In the genomic region with DNA sequence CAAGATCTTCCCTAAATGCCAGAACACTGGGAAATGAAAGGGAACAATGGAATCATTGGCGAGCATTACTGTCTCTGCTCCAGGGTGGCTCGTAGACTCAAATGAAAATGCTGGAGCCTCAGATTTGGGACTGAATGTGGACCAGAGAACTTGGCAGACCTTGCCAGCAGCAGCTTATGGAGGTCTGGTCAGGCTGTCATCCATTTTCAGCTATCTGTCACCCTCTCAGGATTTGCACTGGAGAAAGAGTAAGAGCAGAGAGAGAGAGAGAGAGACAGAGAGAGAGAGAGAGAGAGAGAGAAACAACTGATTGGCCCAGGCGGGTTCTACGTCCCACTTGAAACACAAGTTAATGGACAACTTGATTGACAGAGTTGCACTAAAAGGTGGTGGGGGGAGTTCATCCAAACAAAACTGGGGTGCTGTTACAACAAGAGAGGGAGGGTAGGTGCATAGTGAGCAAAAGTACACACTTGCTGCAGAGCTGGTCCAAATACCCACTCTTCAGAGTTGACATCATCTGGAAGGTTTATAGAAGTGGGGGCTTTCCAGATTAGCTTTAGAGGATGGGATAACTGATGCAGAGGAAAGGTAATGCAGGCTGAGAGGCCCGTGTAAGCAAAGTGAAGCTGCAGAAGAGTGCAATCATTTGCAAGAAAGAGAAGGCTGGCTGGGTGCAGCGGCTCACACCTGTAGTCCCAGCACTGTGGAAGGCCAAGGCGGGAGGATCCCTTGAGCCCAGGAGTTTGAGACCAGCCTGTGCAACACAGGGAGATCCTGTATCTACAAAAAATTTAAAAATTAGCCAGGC, we compare ENCODE assay signal across 1 cellular context.
TF ChIP-seq lines count a peak whose summit lies in the region.

No MANE protein-coding gene starts in this region.

TF ChIP-seq in HepG2, 621 proteins besides CTCF, POLR2A, EP300 and RAD21 (continued from another document and continues in another):
- TF ChIP-seq, protein P1, sequence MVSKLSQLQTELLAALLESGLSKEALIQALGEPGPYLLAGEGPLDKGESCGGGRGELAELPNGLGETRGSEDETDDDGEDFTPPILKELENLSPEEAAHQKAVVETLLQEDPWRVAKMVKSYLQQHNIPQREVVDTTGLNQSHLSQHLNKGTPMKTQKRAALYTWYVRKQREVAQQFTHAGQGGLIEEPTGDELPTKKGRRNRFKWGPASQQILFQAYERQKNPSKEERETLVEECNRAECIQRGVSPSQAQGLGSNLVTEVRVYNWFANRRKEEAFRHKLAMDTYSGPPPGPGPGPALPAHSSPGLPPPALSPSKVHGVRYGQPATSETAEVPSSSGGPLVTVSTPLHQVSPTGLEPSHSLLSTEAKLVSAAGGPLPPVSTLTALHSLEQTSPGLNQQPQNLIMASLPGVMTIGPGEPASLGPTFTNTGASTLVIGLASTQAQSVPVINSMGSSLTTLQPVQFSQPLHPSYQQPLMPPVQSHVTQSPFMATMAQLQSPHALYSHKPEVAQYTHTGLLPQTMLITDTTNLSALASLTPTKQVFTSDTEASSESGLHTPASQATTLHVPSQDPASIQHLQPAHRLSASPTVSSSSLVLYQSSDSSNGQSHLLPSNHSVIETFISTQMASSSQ (IDR thresholded peaks at IDR 0.05; ENCODE audit: low read depth), result peak; percentile 75
- TF ChIP-seq, protein P1 (CRISPR knock-in tag; IDR thresholded peaks at IDR 0.05; ENCODE audit: borderline replicate concordance), result peak; percentile 56; the same call in 1 of the 2 replicates
- TF ChIP-seq KMT2B (CRISPR knock-in tag; IDR thresholded peaks at IDR 0.05) (peak; percentile 30; the same call in 1 of the 2 replicates), RFXAP (CRISPR knock-in tag; IDR thresholded peaks at IDR 0.05; ENCODE audit: borderline replicate concordance) (peak; percentile 38; the same call in 1 of the 2 replicates), SIN3B (IDR thresholded peaks at IDR 0.05; ENCODE audit: low read length) (no peak), NONO (IDR thresholded peaks at IDR 0.05) (no peak), NONO (CRISPR knock-in tag; conservative IDR thresholded peaks at IDR 0.05) (no peak), ZBTB20 (CRISPR knock-in tag; IDR thresholded peaks at IDR 0.05; ENCODE audit: borderline replicate concordance, low read depth) (no peak), KLF11 (CRISPR knock-in tag; IDR thresholded peaks at IDR 0.05) (no peak), ZNF484 (CRISPR knock-in tag; IDR thresholded peaks at IDR 0.05; ENCODE audit: borderline replicate concordance, low read depth) (no peak), HMG20B (CRISPR knock-in tag; conservative IDR thresholded peaks at IDR 0.05) (peak; percentile 3; the same call in 1 of the 2 replicates), MYNN (CRISPR knock-in tag; IDR thresholded peaks at IDR 0.05; ENCODE audit: low read depth) (no peak), NFYC (CRISPR knock-in tag; IDR thresholded peaks at IDR 0.05) (peak; percentile 62), RFX1 (IDR thresholded peaks at IDR 0.05) (no peak), KDM5A (IDR thresholded peaks at IDR 0.05; ENCODE audit: borderline replicate concordance, low read length) (no peak), ZNF792 (CRISPR knock-in tag; IDR thresholded peaks at IDR 0.05) (peak; percentile 47; the same call in 1 of the 2 replicates), PHF8 (CRISPR knock-in tag; IDR thresholded peaks at IDR 0.05) (0 out of 2 replicates have a peak, but pooled peaks have one; percentile 19), HDAC2 (CRISPR knock-in tag; IDR thresholded peaks at IDR 0.05) (peak; percentile 38; the same call in 1 of the 2 replicates), SOX6 (IDR thresholded peaks at IDR 0.05) (no peak), SOX6 (CRISPR knock-in tag; IDR thresholded peaks at IDR 0.05) (peak; percentile 47; the same call in 1 of the 2 replicates), ZNF430 (CRISPR knock-in tag; IDR thresholded peaks at IDR 0.05) (no peak)
- TF ChIP-seq, protein P2, sequence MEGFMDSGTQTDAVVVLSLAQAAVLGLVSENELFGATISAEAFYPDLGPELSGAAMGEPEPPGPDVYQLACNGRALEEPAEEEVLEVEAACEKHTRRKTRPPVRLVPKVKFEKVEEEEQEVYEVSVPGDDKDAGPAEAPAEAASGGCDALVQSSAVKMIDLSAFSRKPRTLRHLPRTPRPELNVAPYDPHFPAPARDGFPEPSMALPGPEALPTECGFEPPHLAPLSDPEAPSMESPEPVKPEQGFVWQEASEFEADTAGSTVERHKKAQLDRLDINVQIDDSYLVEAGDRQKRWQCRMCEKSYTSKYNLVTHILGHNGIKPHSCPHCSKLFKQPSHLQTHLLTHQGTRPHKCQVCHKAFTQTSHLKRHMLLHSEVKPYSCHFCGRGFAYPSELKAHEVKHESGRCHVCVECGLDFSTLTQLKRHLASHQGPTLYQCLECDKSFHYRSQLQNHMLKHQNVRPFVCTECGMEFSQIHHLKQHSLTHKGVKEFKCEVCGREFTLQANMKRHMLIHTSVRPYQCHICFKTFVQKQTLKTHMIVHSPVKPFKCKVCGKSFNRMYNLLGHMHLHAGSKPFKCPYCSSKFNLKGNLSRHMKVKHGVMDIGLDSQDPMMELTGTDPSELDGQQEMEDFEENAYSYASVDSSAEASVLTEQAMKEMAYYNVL (CRISPR knock-in tag; IDR thresholded peaks at IDR 0.05; ENCODE audit: borderline replicate concordance), result peak; percentile 84
- TF ChIP-seq, protein P3, sequence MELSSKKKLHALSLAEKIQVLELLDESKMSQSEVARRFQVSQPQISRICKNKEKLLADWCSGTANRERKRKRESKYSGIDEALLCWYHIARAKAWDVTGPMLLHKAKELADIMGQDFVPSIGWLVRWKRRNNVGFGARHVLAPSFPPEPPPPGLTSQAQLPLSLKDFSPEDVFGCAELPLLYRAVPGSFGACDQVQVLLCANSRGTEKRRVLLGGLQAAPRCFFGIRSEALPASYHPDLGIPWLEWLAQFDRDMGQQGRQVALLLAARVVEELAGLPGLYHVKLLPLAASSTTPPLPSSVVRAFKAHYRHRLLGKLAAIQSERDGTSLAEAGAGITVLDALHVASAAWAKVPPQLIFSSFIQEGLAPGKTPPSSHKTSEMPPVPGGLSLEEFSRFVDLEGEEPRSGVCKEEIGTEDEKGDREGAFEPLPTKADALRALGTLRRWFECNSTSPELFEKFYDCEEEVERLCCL (CRISPR knock-in tag; IDR thresholded peaks at IDR 0.05; ENCODE audit: borderline replicate concordance), result no peak
- TF ChIP-seq, protein P4, sequence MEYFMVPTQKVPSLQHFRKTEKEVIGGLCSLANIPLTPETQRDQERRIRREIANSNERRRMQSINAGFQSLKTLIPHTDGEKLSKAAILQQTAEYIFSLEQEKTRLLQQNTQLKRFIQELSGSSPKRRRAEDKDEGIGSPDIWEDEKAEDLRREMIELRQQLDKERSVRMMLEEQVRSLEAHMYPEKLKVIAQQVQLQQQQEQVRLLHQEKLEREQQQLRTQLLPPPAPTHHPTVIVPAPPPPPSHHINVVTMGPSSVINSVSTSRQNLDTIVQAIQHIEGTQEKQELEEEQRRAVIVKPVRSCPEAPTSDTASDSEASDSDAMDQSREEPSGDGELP (IDR thresholded peaks at IDR 0.05; ENCODE audit: borderline replicate concordance, low read depth), result 0 out of 2 replicates have a peak, but pooled peaks have one; percentile 29
- TF ChIP-seq, protein P5, sequence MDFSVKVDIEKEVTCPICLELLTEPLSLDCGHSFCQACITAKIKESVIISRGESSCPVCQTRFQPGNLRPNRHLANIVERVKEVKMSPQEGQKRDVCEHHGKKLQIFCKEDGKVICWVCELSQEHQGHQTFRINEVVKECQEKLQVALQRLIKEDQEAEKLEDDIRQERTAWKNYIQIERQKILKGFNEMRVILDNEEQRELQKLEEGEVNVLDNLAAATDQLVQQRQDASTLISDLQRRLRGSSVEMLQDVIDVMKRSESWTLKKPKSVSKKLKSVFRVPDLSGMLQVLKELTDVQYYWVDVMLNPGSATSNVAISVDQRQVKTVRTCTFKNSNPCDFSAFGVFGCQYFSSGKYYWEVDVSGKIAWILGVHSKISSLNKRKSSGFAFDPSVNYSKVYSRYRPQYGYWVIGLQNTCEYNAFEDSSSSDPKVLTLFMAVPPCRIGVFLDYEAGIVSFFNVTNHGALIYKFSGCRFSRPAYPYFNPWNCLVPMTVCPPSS (IDR thresholded peaks at IDR 0.05), result 0 out of 2 replicates have a peak, but pooled peaks have one; percentile 50
- TF ChIP-seq, protein P6, sequence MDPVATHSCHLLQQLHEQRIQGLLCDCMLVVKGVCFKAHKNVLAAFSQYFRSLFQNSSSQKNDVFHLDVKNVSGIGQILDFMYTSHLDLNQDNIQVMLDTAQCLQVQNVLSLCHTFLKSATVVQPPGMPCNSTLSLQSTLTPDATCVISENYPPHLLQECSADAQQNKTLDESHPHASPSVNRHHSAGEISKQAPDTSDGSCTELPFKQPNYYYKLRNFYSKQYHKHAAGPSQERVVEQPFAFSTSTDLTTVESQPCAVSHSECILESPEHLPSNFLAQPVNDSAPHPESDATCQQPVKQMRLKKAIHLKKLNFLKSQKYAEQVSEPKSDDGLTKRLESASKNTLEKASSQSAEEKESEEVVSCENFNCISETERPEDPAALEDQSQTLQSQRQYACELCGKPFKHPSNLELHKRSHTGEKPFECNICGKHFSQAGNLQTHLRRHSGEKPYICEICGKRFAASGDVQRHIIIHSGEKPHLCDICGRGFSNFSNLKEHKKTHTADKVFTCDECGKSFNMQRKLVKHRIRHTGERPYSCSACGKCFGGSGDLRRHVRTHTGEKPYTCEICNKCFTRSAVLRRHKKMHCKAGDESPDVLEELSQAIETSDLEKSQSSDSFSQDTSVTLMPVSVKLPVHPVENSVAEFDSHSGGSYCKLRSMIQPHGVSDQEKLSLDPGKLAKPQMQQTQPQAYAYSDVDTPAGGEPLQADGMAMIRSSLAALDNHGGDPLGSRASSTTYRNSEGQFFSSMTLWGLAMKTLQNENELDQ (CRISPR knock-in tag; IDR thresholded peaks at IDR 0.05; ENCODE audit: borderline replicate concordance), result peak; percentile 61; the same call in 1 of the 2 replicates
- TF ChIP-seq, protein P7, sequence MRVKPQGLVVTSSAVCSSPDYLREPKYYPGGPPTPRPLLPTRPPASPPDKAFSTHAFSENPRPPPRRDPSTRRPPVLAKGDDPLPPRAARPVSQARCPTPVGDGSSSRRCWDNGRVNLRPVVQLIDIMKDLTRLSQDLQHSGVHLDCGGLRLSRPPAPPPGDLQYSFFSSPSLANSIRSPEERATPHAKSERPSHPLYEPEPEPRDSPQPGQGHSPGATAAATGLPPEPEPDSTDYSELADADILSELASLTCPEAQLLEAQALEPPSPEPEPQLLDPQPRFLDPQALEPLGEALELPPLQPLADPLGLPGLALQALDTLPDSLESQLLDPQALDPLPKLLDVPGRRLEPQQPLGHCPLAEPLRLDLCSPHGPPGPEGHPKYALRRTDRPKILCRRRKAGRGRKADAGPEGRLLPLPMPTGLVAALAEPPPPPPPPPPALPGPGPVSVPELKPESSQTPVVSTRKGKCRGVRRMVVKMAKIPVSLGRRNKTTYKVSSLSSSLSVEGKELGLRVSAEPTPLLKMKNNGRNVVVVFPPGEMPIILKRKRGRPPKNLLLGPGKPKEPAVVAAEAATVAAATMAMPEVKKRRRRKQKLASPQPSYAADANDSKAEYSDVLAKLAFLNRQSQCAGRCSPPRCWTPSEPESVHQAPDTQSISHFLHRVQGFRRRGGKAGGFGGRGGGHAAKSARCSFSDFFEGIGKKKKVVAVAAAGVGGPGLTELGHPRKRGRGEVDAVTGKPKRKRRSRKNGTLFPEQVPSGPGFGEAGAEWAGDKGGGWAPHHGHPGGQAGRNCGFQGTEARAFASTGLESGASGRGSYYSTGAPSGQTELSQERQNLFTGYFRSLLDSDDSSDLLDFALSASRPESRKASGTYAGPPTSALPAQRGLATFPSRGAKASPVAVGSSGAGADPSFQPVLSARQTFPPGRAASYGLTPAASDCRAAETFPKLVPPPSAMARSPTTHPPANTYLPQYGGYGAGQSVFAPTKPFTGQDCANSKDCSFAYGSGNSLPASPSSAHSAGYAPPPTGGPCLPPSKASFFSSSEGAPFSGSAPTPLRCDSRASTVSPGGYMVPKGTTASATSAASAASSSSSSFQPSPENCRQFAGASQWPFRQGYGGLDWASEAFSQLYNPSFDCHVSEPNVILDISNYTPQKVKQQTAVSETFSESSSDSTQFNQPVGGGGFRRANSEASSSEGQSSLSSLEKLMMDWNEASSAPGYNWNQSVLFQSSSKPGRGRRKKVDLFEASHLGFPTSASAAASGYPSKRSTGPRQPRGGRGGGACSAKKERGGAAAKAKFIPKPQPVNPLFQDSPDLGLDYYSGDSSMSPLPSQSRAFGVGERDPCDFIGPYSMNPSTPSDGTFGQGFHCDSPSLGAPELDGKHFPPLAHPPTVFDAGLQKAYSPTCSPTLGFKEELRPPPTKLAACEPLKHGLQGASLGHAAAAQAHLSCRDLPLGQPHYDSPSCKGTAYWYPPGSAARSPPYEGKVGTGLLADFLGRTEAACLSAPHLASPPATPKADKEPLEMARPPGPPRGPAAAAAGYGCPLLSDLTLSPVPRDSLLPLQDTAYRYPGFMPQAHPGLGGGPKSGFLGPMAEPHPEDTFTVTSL (CRISPR knock-in tag; IDR thresholded peaks at IDR 0.05; ENCODE audit: borderline replicate concordance), result no peak
- TF ChIP-seq, protein P8, sequence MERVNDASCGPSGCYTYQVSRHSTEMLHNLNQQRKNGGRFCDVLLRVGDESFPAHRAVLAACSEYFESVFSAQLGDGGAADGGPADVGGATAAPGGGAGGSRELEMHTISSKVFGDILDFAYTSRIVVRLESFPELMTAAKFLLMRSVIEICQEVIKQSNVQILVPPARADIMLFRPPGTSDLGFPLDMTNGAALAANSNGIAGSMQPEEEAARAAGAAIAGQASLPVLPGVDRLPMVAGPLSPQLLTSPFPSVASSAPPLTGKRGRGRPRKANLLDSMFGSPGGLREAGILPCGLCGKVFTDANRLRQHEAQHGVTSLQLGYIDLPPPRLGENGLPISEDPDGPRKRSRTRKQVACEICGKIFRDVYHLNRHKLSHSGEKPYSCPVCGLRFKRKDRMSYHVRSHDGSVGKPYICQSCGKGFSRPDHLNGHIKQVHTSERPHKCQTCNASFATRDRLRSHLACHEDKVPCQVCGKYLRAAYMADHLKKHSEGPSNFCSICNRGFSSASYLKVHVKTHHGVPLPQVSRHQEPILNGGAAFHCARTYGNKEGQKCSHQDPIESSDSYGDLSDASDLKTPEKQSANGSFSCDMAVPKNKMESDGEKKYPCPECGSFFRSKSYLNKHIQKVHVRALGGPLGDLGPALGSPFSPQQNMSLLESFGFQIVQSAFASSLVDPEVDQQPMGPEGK (CRISPR knock-in tag; IDR thresholded peaks at IDR 0.05), result peak; percentile 37; the same call in 1 of the 2 replicates
